1 cellular context compared by ENCODE assay signal in genomic region chr5:119075269-119075668, GRCh38.
TF ChIP-seq lines count a peak whose summit lies in the region.

No MANE protein-coding gene starts in this region.

TF ChIP-seq in GM12878, 131 proteins besides CTCF, POLR2A, EP300 and RAD21:
- TF ChIP-seq MLLT1 (IDR thresholded peaks at IDR 0.05) (peak; percentile 95), ZBTB33 (IDR thresholded peaks at IDR 0.05) (peak; percentile 89), ZNF217 (IDR thresholded peaks at IDR 0.05) (0 out of 2 replicates have a peak, but pooled peaks have one; percentile 23)
